In genomic region chr17:41738801-41739112, GRCh38 we compare ENCODE assay signal across 23 cellular contexts. TPM values are rescaled to one million over a fixed set of nuclear protein-coding genes. Genes with fewer than 3 reads are reported as not detected.
DNase-seq lines count a peak whose midpoint lies in the region; ATAC-seq and TF ChIP-seq lines count a peak whose summit lies in the region.
"Had no signal": no experiment of that assay in that cellular context is flagged by ENCODE, and none has a peak within 500 bp of the region (broad histone marks: within the 10 kb centered on the region; RNA-seq: fewer than 3 reads in every experiment).

No MANE protein-coding gene starts in this region.

- H3K79me2 ChIP-seq in DND-41 (ENCODE audit: insufficient read depth, low read length) (no peaks in the 10 kb centered on the region), MM.1S (ENCODE audit: low read length) (no peaks in the 10 kb centered on the region)

- H3K9me3 Mint-ChIP-seq in neural crest cell, result no peaks in the 10 kb centered on the region
- H3K9me3 Mint-ChIP-seq: immature natural killer cell; mesothelial cell of epicardium; naive thymus-derived CD8-positive, alpha-beta T cell; T-cell had no signal

- no peaks in the 10 kb centered on the region for H3F3A ChIP-seq in MM.1S (ENCODE audit: insufficient read depth, low read length)

- no peaks in the 10 kb centered on the region for H3K36me3 Mint-ChIP-seq in neural crest cell (ENCODE audit: low read depth)
- H3K36me3 Mint-ChIP-seq: CD4-positive, CD25-positive, alpha-beta regulatory T cell; immature natural killer cell; mesothelial cell of epicardium; naive thymus-derived CD8-positive, alpha-beta T cell; T-cell had no signal

- H3K4me1 ChIP-seq in DND-41 (ENCODE audit: insufficient read depth, low read length) (peaks cover 7% of the 10 kb centered on the region), MM.1S (ENCODE audit: low read length) (peaks cover 21% of the 10 kb centered on the region)

- H3K4me2 ChIP-seq in DND-41 (ENCODE audit: insufficient read depth, low read length), result no peak overlapping the region
- no peak overlapping the region for H3K4me2 ChIP-seq in MM.1S (ENCODE audit: low read depth, low read length)

- H3K27ac ChIP-seq in DND-41 (ENCODE audit: low read length) (no peak overlapping the region), MM.1S (ENCODE audit: low read length) (no peak overlapping the region), WERI-Rb-1 (peak overlapping the region; percentile 71)
- H3K27ac ChIP-seq: sigmoid colon had no signal

- no peak overlapping the region for H3K4me3 Mint-ChIP-seq in neural crest cell
- H3K4me3 Mint-ChIP-seq: CD4-positive, CD25-positive, alpha-beta regulatory T cell; immature natural killer cell; mesothelial cell of epicardium; naive thymus-derived CD8-positive, alpha-beta T cell; T-cell had no signal

- H3K36me3 ChIP-seq in DND-41 (ENCODE audit: insufficient read depth, low read length), result no peaks in the 10 kb centered on the region
- H3K36me3 ChIP-seq in MM.1S (replicated peaks; ENCODE audit: insufficient read depth, low read length), result no peaks in the 10 kb centered on the region
- H3K36me3 ChIP-seq in WERI-Rb-1, result no peaks in the 10 kb centered on the region
- H3K36me3 ChIP-seq: sigmoid colon had no signal

- H3K27me3 Mint-ChIP-seq in neural crest cell (ENCODE audit: low read depth), result peaks cover 43% of the 10 kb centered on the region

- peak overlapping the region; percentile 50 for H3K27ac Mint-ChIP-seq in neural crest cell (ENCODE audit: unreplicated experiment)
- H3K27ac Mint-ChIP-seq: CD4-positive, CD25-positive, alpha-beta regulatory T cell; immature natural killer cell; T-cell had no signal

- peak overlapping the region; percentile 97 for H2AFZ ChIP-seq in DND-41 (ENCODE audit: low read depth, low read length)
- H2AFZ ChIP-seq in MM.1S (ENCODE audit: low read length), result peak overlapping the region; percentile 76

- TF ChIP-seq CTCF in DND-41 (IDR thresholded peaks at IDR 0.05; ENCODE audit: borderline replicate concordance, extremely low read depth, low read length, poor library complexity, severe bottlenecking) (no peak), MM.1S (IDR thresholded peaks at IDR 0.05; ENCODE audit: low read length) (no peak), WERI-Rb-1 (IDR thresholded peaks at IDR 0.05; ENCODE audit: low read depth, low read length) (no peak), neural crest cell (conservative IDR thresholded peaks at IDR 0.05) (no peak)

- peaks cover 10% of the 10 kb centered on the region for H3K4me1 Mint-ChIP-seq in neural crest cell
- H3K4me1 Mint-ChIP-seq: immature natural killer cell had no signal

- no peak for ATAC-seq in DND-41 (ENCODE audit: insufficient read depth, low read depth)

- H3K9ac ChIP-seq in DND-41 (ENCODE audit: low read depth, low read length) (peak overlapping the region; percentile 31; the same call in 1 of the 2 replicates), MM.1S (ENCODE audit: low read length) (no peak overlapping the region; the same call in 1 of the 2 replicates)

- H3K9me3 ChIP-seq in DND-41 (ENCODE audit: insufficient read depth, low read length, severe bottlenecking), result no peaks in the 10 kb centered on the region
- H3K9me3 ChIP-seq in MM.1S (replicated peaks; ENCODE audit: insufficient read depth, low read length), result no peaks in the 10 kb centered on the region
- no peaks in the 10 kb centered on the region for H3K9me3 ChIP-seq in WERI-Rb-1 (ENCODE audit: severe bottlenecking)
- H3K9me3 ChIP-seq: sigmoid colon had no signal

- intact Hi-C loops in head of caudate nucleus (cut with DNase I), result loop anchor here (1.0 kb wide), 1 partner anchor 63 kb away; no protein-coding TSS in a partner anchor

- H3K27me3 ChIP-seq in DND-41 (ENCODE audit: insufficient read depth, low read length, poor library complexity), result no peaks in the 10 kb centered on the region
- H3K27me3 ChIP-seq in MM.1S (replicated peaks; ENCODE audit: insufficient read depth, low read length), result peaks cover 40% of the 10 kb centered on the region
- peaks cover 22% of the 10 kb centered on the region for H3K27me3 ChIP-seq in WERI-Rb-1 (ENCODE audit: insufficient read depth, low read depth, severe bottlenecking)

- no peak overlapping the region for H3K4me3 ChIP-seq in DND-41 (ENCODE audit: low read depth in 1 of 2, low read length in 2 of 2)
- no peak overlapping the region for H3K4me3 ChIP-seq in MM.1S (ENCODE audit: low read length)
- H3K4me3 ChIP-seq in WERI-Rb-1 (ENCODE audit: low read depth, low read length), result no peak overlapping the region
- H3K4me3 ChIP-seq: sigmoid colon had no signal

- no peaks in the 10 kb centered on the region for H3K9me2 ChIP-seq in MM.1S (replicated peaks; ENCODE audit: insufficient read depth, low read length)

- H4K20me1 ChIP-seq in DND-41 (ENCODE audit: insufficient read depth, low read length), result no peaks in the 10 kb centered on the region
- H4K20me1 ChIP-seq in MM.1S (ENCODE audit: insufficient read depth, low read length), result no peaks in the 10 kb centered on the region

- DNase-seq in DND-41 (no peak), MM.1S (no peak), WERI-Rb-1 (no peak), neural crest cell (ENCODE audit: low read depth, low spot score) (no peak), cerebellar cortex (ENCODE audit: low spot score) (no peak), T1000 (lab: John Stamatoyannopoulos, UW) (no peak), head of caudate nucleus (no peak), T-helper 2 cell (no peak)
- DNase-seq: activated gamma-delta T cell treated with Interleukin-2 at 50 U/mL for 16 hours; CD4-positive, CD25-positive, alpha-beta regulatory T cell; effector CD4-positive, alpha-beta T cell; foreskin melanocyte; immature natural killer cell; naive thymus-derived CD8-positive, alpha-beta T cell; NCI-H187 treated with DMSO at 0.1 percent for 48 hours; posterior cingulate gyrus; sigmoid colon; stimulated activated naive CD8-positive, alpha-beta T cell treated with anti-CD3 and anti-CD28 coated beads, Interleukin-15, Interleukin-2, amounts not matched to agents 100 U/mL and 50 U/mL, for 24 hours; T-cell had no signal

RNA-seq across cellular contexts. Expression of gene HAP1, which starts 4.3 kb away (rescaled TPM):
- total RNA-seq in neural crest cell, result 1.5 and 1.6 TPM in 2 replicates
- total RNA-seq: left lobe of liver had no signal

RNA-seq across cellular contexts. Expression of gene GAST, which starts 26.6 kb away (rescaled TPM):
- total RNA-seq in neural crest cell, result not detected in 2 replicates
- total RNA-seq: CD4-positive, CD25-positive, alpha-beta regulatory T cell; esophagus mucosa; HT1080; left lobe of liver; mesothelial cell of epicardium; naive thymus-derived CD8-positive, alpha-beta T cell; sigmoid colon; T-cell had no signal

RNA-seq across cellular contexts. Expression of gene JUP, which starts 47.8 kb away (rescaled TPM):
- total RNA-seq in neural crest cell, result 20.6 and 23.5 TPM in 2 replicates

RNA-seq across cellular contexts. Expression of gene EIF1, which starts 50.1 kb away (rescaled TPM):
- 617 and 620 TPM in 2 replicates for total RNA-seq in neural crest cell
